In the genomic region with DNA sequence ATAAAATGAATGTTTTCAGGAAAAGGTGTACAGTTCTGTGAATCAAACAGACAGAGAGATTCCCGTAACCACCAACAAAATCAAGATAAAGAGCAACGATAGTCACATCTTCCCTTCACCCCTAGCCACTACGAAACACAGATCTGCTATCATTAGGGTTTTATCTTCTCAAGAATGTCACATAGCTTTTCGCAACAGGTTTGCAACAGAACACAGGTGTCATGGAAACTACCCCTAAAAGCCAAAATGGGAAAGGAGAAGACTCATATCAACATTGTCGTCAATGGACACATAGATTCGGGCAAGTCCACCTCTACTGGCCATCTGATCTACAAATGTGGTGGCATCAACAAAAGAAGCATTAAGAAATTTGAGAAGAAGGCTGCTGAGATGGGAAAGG, we compare ENCODE assay signal across 2 cellular contexts.
A peak's percentile ranks its signal among the peaks of the same experiment; 100 is the strongest.
TF ChIP-seq lines count a peak whose summit lies in the region.

No MANE protein-coding gene starts in this region.

TF ChIP-seq in HEK293, 187 proteins besides CTCF, POLR2A, EP300 and RAD21:
- TF ChIP-seq SCRT2 (tag by site-specific recombination; IDR thresholded peaks at IDR 0.05) (peak; percentile 58; the same call in 1 of the 2 replicates), SP3 (tag by site-specific recombination; IDR thresholded peaks at IDR 0.05) (no peak), ZNF416 (tag by site-specific recombination; IDR thresholded peaks at IDR 0.05) (no peak), SETDB1 (IDR thresholded peaks at IDR 0.05; ENCODE audit: insufficient read length, low read length) (no peak), REPIN1 (tag by site-specific recombination; IDR thresholded peaks at IDR 0.05; ENCODE audit: low read depth) (no peak), ZNF132 (tag by site-specific recombination; IDR thresholded peaks at IDR 0.05; ENCODE audit: borderline replicate concordance) (no peak), ZBTB20 (tag by site-specific recombination; IDR thresholded peaks at IDR 0.05) (no peak)
- TF ChIP-seq, protein P1, sequence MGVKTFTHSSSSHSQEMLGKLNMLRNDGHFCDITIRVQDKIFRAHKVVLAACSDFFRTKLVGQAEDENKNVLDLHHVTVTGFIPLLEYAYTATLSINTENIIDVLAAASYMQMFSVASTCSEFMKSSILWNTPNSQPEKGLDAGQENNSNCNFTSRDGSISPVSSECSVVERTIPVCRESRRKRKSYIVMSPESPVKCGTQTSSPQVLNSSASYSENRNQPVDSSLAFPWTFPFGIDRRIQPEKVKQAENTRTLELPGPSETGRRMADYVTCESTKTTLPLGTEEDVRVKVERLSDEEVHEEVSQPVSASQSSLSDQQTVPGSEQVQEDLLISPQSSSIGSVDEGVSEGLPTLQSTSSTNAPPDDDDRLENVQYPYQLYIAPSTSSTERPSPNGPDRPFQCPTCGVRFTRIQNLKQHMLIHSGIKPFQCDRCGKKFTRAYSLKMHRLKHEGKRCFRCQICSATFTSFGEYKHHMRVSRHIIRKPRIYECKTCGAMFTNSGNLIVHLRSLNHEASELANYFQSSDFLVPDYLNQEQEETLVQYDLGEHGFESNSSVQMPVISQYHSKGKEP (tag by site-specific recombination; IDR thresholded peaks at IDR 0.05) = no peak
TF ChIP-seq in HEK293: peak in this region for 1.

TF ChIP-seq in H1, 55 proteins besides CTCF, POLR2A, EP300 and RAD21:
- TF ChIP-seq TEAD4 (IDR thresholded peaks at IDR 0.05; ENCODE audit: low read depth, low read length) (no peak), EGR1 (IDR thresholded peaks at IDR 0.05; ENCODE audit: borderline replicate concordance, low read depth, low read length) (no peak), EZH2 (IDR thresholded peaks at IDR 0.05; ENCODE audit: low read depth, low read length, severe bottlenecking) (no peak)
TF ChIP-seq in H1: peak in this region for 0.
